ENCODE assay signal across 10 cellular contexts in the genomic region with DNA sequence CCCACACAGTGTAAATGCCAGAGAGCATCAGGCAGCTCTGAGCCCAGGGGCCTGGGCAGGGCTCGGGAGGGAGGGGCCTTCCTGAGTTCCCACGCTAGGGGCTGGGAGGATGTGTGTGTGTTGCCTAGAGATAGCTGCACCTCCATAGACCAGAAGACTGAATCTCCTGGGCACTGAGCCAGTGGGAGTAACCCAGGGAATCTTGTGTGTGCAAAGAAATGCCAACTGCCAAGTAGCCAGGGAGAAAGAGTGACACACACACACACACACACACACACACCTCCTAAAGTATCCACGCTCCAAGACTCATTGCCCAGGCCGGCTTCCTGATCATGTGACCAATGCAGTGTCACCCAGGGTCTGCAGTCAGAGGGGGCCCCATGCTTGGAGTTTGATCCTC.
A peak's percentile ranks its signal among the peaks of the same experiment; 100 is the strongest.
DNase-seq lines count a peak whose midpoint lies in the region; ATAC-seq and TF ChIP-seq lines count a peak whose summit lies in the region.
"Had no signal": no experiment of that assay in that cellular context is flagged by ENCODE, and none has a peak within 500 bp of the region (broad histone marks: within the 10 kb centered on the region; RNA-seq: fewer than 3 reads in every experiment).

No MANE protein-coding gene starts in this region.

- H3K4ac ChIP-seq in mesendoderm (ENCODE audit: low read depth, low read length) = no peak overlapping the region

- no peaks in the 10 kb centered on the region for H3K36me3 Mint-ChIP-seq in WTC11
- H3K36me3 Mint-ChIP-seq: naive thymus-derived CD8-positive, alpha-beta T cell had no signal

- H3K27ac Mint-ChIP-seq in WTC11 = no peak overlapping the region
- H3K27ac Mint-ChIP-seq: naive thymus-derived CD8-positive, alpha-beta T cell had no signal

- no peak overlapping the region for H3K4me3 Mint-ChIP-seq in WTC11
- H3K4me3 Mint-ChIP-seq: naive thymus-derived CD8-positive, alpha-beta T cell had no signal

- no peak overlapping the region for H4K8ac ChIP-seq in mesendoderm (ENCODE audit: low read depth, low read length)

- no peak overlapping the region for H3K4me3 ChIP-seq in mesendoderm (ENCODE audit: low read length)

- no CpG with 5 or more reads among the region's 4 CpGs for WGBS in mesendoderm (ENCODE audit: extremely low coverage, insufficient coverage, low lambda C conversion rate)

- no peak overlapping the region for H2BK5ac ChIP-seq in mesendoderm (ENCODE audit: low read length)

- H3K23ac ChIP-seq in mesendoderm (ENCODE audit: low read length) = no peak overlapping the region

- H3K36me3 ChIP-seq in mesendoderm (ENCODE audit: control insufficient read depth, insufficient read depth, low read length) = no peaks in the 10 kb centered on the region

- H3K27ac ChIP-seq in mesendoderm (ENCODE audit: low read depth, low read length) = no peak overlapping the region

- H3K9me3 Mint-ChIP-seq in WTC11 = no peaks in the 10 kb centered on the region
- H3K9me3 Mint-ChIP-seq: naive thymus-derived CD8-positive, alpha-beta T cell had no signal

- H3K4me2 ChIP-seq in mesendoderm (ENCODE audit: low read length) = no peak overlapping the region

- H3K18ac ChIP-seq in mesendoderm (ENCODE audit: low read length) = no peak overlapping the region

- ATAC-seq in WTC11 (0 out of 2 replicates have a peak, but pooled peaks have one; percentile 24), GM19455 (IDR thresholded peaks at IDR 0.05; ENCODE audit: unreplicated experiment) (no peak)
- ATAC-seq: naive thymus-derived CD8-positive, alpha-beta T cell had no signal

- CTCF ChIA-PET in WTC11 (lab: Charles Lee) = interaction anchor here (1.1 to 2.0 kb wide), 3 partner anchors 39 to 162 kb away, joined by 3 to 7 read pairs (median 7); no protein-coding TSS in a partner anchor

- POLR2A ChIA-PET in WTC11 (lab: Charles Lee) = no interaction called here

- TF ChIP-seq CTCF in WTC11 (IDR thresholded peaks at IDR 0.05) = no peak

- no peak overlapping the region for H2BK120ac ChIP-seq in mesendoderm (ENCODE audit: low read depth, low read length)

- no peak overlapping the region for H2AK5ac ChIP-seq in mesendoderm (ENCODE audit: low read length)

- in situ Hi-C loops in Caki2 (cut with HindIII; ENCODE audit: low pct_unique_long_range_greater_than_20kb, low sequenced_read_pairs) = no loop called here

- H3K27me3 ChIP-seq in mesendoderm (ENCODE audit: insufficient read depth, low read length, poor library complexity) = no peaks in the 10 kb centered on the region

- no peaks in the 10 kb centered on the region for H3K27me3 Mint-ChIP-seq in WTC11 (ENCODE audit: low read depth)

- H4K5ac ChIP-seq in mesendoderm (ENCODE audit: low read length) = no peak overlapping the region

- H2BK15ac ChIP-seq in mesendoderm (replicated peaks; ENCODE audit: low read depth) = no peak overlapping the region

- H3K4me1 ChIP-seq in mesendoderm (ENCODE audit: control insufficient read depth, low read depth, low read length) = peaks cover 1% of the 10 kb centered on the region

- peak; percentile 72 for DNase-seq in Caki2 (ENCODE audit: low read depth)
- peak; percentile 75 for DNase-seq in HT1080 (ENCODE audit: low read depth)
- no peak for DNase-seq in WTC11 (ENCODE audit: low spot score)
- DNase-seq in mesendoderm = peak; percentile 41
- no peak for DNase-seq in hepatic stellate cell (ENCODE audit: low spot score)
- DNase-seq in UCSD-AML1 (lab: John Stamatoyannopoulos, UW; ENCODE audit: unreplicated experiment) = no peak
- DNase-seq: activated T-cell treated with anti-CD3 and anti-CD28 coated beads for 4 hours; HCEC 1CT; naive thymus-derived CD8-positive, alpha-beta T cell had no signal

- no peaks in the 10 kb centered on the region for H3K79me1 ChIP-seq in mesendoderm (ENCODE audit: low read length)

- no peak overlapping the region for H3K9ac ChIP-seq in mesendoderm (ENCODE audit: low read length)

- no peaks in the 10 kb centered on the region for H3K79me2 ChIP-seq in mesendoderm (ENCODE audit: control insufficient read depth, insufficient read depth, low read length)

- H3K4me1 Mint-ChIP-seq in WTC11 = peaks cover 5% of the 10 kb centered on the region
- H3K4me1 Mint-ChIP-seq: naive thymus-derived CD8-positive, alpha-beta T cell had no signal

- H3K56ac ChIP-seq in mesendoderm (ENCODE audit: low read length) = no peak overlapping the region

TF ChIP-seq in WTC11, 78 proteins besides CTCF, POLR2A, EP300 and RAD21:
- TF ChIP-seq ZNF138 (CRISPR knock-in tag; conservative IDR thresholded peaks at IDR 0.05) (no peak), CDX4 (CRISPR knock-in tag; IDR thresholded peaks at IDR 0.05; ENCODE audit: borderline replicate concordance) (no peak), NR3C1 (CRISPR knock-in tag; conservative IDR thresholded peaks at IDR 0.05; ENCODE audit: low read depth) (no peak), USF2 (CRISPR knock-in tag; IDR thresholded peaks at IDR 0.05) (peak; percentile 55; the same call in 1 of the 2 replicates)

Comparison
In these comparisons a context has a peak if more than half of its experiments do, and no peak if none do; other contexts are left out.
1. DNase-seq: peak in Caki2 (single experiment), HT1080 (single experiment) and mesendoderm (single experiment); none in WTC11 (single experiment), hepatic stellate cell (single experiment) and UCSD-AML1 (single experiment).